Comparison of ENCODE assay signal across 8 cellular contexts in genomic region chr7:68176974-68177373, GRCh38.
DNase-seq lines count a peak whose midpoint lies in the region; ATAC-seq, FAIRE-seq and TF ChIP-seq lines count a peak whose summit lies in the region.

No MANE protein-coding gene starts in this region.

- H3K9ac ChIP-seq in HCT116 (ENCODE audit: low read length): no peak overlapping the region
- H3K9ac ChIP-seq in astrocyte (ENCODE audit: low read length): no peak overlapping the region

- H3K27ac Mint-ChIP-seq in astrocyte (ENCODE audit: unreplicated experiment): no peak overlapping the region

- H3K4me2 ChIP-seq in HCT116 (ENCODE audit: low read length) (no peak overlapping the region), astrocyte (ENCODE audit: low read length) (no peak overlapping the region)

- H3K4me3 ChIP-seq in BE2C (ENCODE audit: low read depth, low read length): no peak overlapping the region
- H3K4me3 ChIP-seq in HCT116 (replicated peaks in 1 of 2; ENCODE audit: low read depth in 1 of 2, low read length in 2 of 2): no peak overlapping the region
- no peak overlapping the region for H3K4me3 ChIP-seq in astrocyte (ENCODE audit: insufficient read depth, low read depth, low read length)

- CTCF ChIA-PET in HCT116 (lab: Charles Lee): no interaction called here

- intact Hi-C loops in HCT116 (cut with micrococcal nuclease): no loop called here

- H3K4me1 ChIP-seq in BE2C (no peaks in the 10 kb centered on the region), HCT116 (ENCODE audit: control insufficient read depth in 1 of 2, insufficient read depth in 2 of 2, low read length in 2 of 2) (no peaks in the 10 kb centered on the region), astrocyte (ENCODE audit: insufficient read depth, low read length) (no peaks in the 10 kb centered on the region)

- H3K27ac ChIP-seq in HCT116 (ENCODE audit: low read depth, low read length) (no peak overlapping the region), astrocyte (ENCODE audit: low read depth, low read length) (no peak overlapping the region), substantia nigra (ENCODE audit: low read depth, low read length, poor library complexity, severe bottlenecking) (no peak overlapping the region)

- no peaks in the 10 kb centered on the region for H3K4me1 Mint-ChIP-seq in astrocyte (ENCODE audit: low read depth, unreplicated experiment)

- H3K36me3 ChIP-seq in BE2C (no peaks in the 10 kb centered on the region), HCT116 (ENCODE audit: control insufficient read depth in 1 of 2, insufficient read depth in 2 of 2, low read length in 2 of 2) (no peaks in the 10 kb centered on the region), astrocyte (ENCODE audit: insufficient read depth, low read length) (no peaks in the 10 kb centered on the region)

- H3K27me3 ChIP-seq in BE2C (no peaks in the 10 kb centered on the region), HCT116 (ENCODE audit: insufficient read depth, low read length) (no peaks in the 10 kb centered on the region), astrocyte (ENCODE audit: insufficient read depth, low read length) (no peaks in the 10 kb centered on the region)

- H3K9me3 ChIP-seq in BE2C (no peaks in the 10 kb centered on the region), HCT116 (ENCODE audit: control insufficient read depth in 1 of 2, insufficient read depth in 1 of 2, low read depth in 1 of 2, low read length in 2 of 2) (peaks cover 0 to 6% of the 10 kb centered on the region in 2 experiments; a peak in 2 of 4 replicates), astrocyte (ENCODE audit: insufficient read depth, low read depth, low read length) (no peaks in the 10 kb centered on the region)

- no peak for TF ChIP-seq POLR2A in HCT116 (IDR thresholded peaks at IDR 0.05; ENCODE audit: borderline replicate concordance, extremely low read depth, insufficient read depth, insufficient read length)

- no peaks in the 10 kb centered on the region for H4K20me1 ChIP-seq in HCT116 (ENCODE audit: insufficient read depth)
- H4K20me1 ChIP-seq in astrocyte (ENCODE audit: insufficient read depth, low read length): no peaks in the 10 kb centered on the region

- RAD21 ChIA-PET in HCT116 (lab: Charles Lee; ENCODE audit: low non-redundant PET in 1 of 2, low total read pairs in 2 of 2, uncharacterized antibody in 2 of 2, unreplicated experiment in 2 of 2): no interaction called here

- peak; percentile 39 for FAIRE-seq in astrocyte (lab: Jason Lieb, UNC)

- POLR2A ChIA-PET in HCT116 (lab: Charles Lee): no interaction called here

- H3K79me2 ChIP-seq in HCT116 (ENCODE audit: insufficient read depth, low read length) (no peaks in the 10 kb centered on the region), astrocyte (ENCODE audit: insufficient read depth, low read length) (no peaks in the 10 kb centered on the region)

- H3K9me3 Mint-ChIP-seq in astrocyte (ENCODE audit: unreplicated experiment): peaks cover 19% of the 10 kb centered on the region

- peak; percentile 27; the same call in 1 of the 2 replicates for TF ChIP-seq RAD21 in HCT116 (IDR thresholded peaks at IDR 0.05; ENCODE audit: low read depth)

- H3K4me3 Mint-ChIP-seq in astrocyte (ENCODE audit: unreplicated experiment): no peak overlapping the region

- H2AFZ ChIP-seq in HCT116 (ENCODE audit: low read depth, low read length, poor library complexity, severe bottlenecking): no peak overlapping the region
- no peak overlapping the region for H2AFZ ChIP-seq in astrocyte (ENCODE audit: low read depth, low read length)

- H3K36me3 Mint-ChIP-seq in astrocyte (ENCODE audit: low read depth, unreplicated experiment): no peaks in the 10 kb centered on the region

- BruUV-seq in HCT116 (replicated peaks; lab: Mats Ljungman, UMichigan): no TSS peak

- no peaks in the 10 kb centered on the region for H3K9me2 ChIP-seq in HCT116 (ENCODE audit: insufficient read depth)

- DNase-seq in BE2C (peak; percentile 70), HCT116 (ENCODE audit: low read depth, low spot score) (peak; percentile 4), NCI-H446 treated with DMSO at 0.1 percent for 48 hours (lab: John Stamatoyannopoulos, UW) (peak; percentile 12), astrocyte (ENCODE audit: low read depth) (peak; percentile 59), iPS-NIHi7 (ENCODE audit: extremely low spot score) (peak; percentile 84), substantia nigra (lab: John Stamatoyannopoulos, UW) (peak in 39 of 49 donors; percentile 0 to 61 (median 18))

- TF ChIP-seq CTCF in BE2C (IDR thresholded peaks at IDR 0.05; ENCODE audit: low read depth, low read length) (peak; percentile 87), HCT116 (IDR thresholded peaks at IDR 0.05 in 2 of 3, conservative IDR thresholded peaks at IDR 0.05 in 1 of 3; ENCODE audit: borderline replicate concordance in 1 of 3, insufficient read depth in 1 of 3, low read depth in 2 of 3, low read length in 2 of 3) (peak in 2 of 3 experiments; percentile 45 to 56; a peak in 4 of 6 replicates), astrocyte (IDR thresholded peaks at IDR 0.05; ENCODE audit: insufficient read depth, low read depth, low read length) (peak; percentile 61)

- no peak for ATAC-seq in HCT116
- ATAC-seq in HG02763 (IDR thresholded peaks at IDR 0.05; ENCODE audit: unreplicated experiment): no peak
- no peak for ATAC-seq in GM19324 (IDR thresholded peaks at IDR 0.05; ENCODE audit: low FRiP score, unreplicated experiment)

- H3K27me3 Mint-ChIP-seq in astrocyte (ENCODE audit: low read depth, unreplicated experiment): no peaks in the 10 kb centered on the region

TF ChIP-seq in HCT116, 20 proteins besides CTCF, POLR2A, EP300 and RAD21:
- no peak for TF ChIP-seq CBX3 (IDR thresholded peaks at IDR 0.05; ENCODE audit: low read depth)
- no peak for TF ChIP-seq REST (IDR thresholded peaks at IDR 0.05; ENCODE audit: low read depth)
- no peak for TF ChIP-seq MAX (IDR thresholded peaks at IDR 0.05)
- TF ChIP-seq SRF (IDR thresholded peaks at IDR 0.05; ENCODE audit: low read depth): no peak
- no peak for TF ChIP-seq SP1 (IDR thresholded peaks at IDR 0.05; ENCODE audit: low read depth)
- TF ChIP-seq POLR2AphosphoS5 (IDR thresholded peaks at IDR 0.05; ENCODE audit: low read depth, low read length): no peak
- TF ChIP-seq EGR1 (IDR thresholded peaks at IDR 0.05; ENCODE audit: low read depth): no peak
- no peak for TF ChIP-seq ATF3 (IDR thresholded peaks at IDR 0.05)
- no peak for TF ChIP-seq CEBPB (IDR thresholded peaks at IDR 0.05; ENCODE audit: low read depth)
- no peak for TF ChIP-seq FOSL1 (IDR thresholded peaks at IDR 0.05; ENCODE audit: low read depth)
- no peak for TF ChIP-seq ZFX (IDR thresholded peaks at IDR 0.05)
- TF ChIP-seq TCF7L2 (IDR thresholded peaks at IDR 0.05; ENCODE audit: borderline replicate concordance, extremely low read depth, insufficient read depth, insufficient read length): no peak
- TF ChIP-seq EZH2phosphoT487 (IDR thresholded peaks at IDR 0.05; ENCODE audit: borderline replicate concordance): no peak

Comparison
In these comparisons a context has a peak if more than half of its experiments do, and no peak if none do; other contexts are left out.
1. DNase-seq: peak in every context shown above with its lines; median percentile 84 in iPS-NIHi7; 70 in BE2C; 59 in astrocyte; 18 in substantia nigra; 12 in NCI-H446 treated with DMSO at 0.1 percent for 48 hours; 4 in HCT116.